Comparison of ENCODE assay signal across 7 cellular contexts in genomic region chr16:89320717-89321501, GRCh38.
DNase-seq lines count a peak whose midpoint lies in the region; ATAC-seq and TF ChIP-seq lines count a peak whose summit lies in the region.

No MANE protein-coding gene starts in this region.

- H3K14ac ChIP-seq in H9 (ENCODE audit: insufficient read depth, low read length) (no peak overlapping the region; the same call in 1 of the 2 replicates), neuronal stem cell (ENCODE audit: low read length) (no peak overlapping the region)

- no peaks in the 10 kb centered on the region for H3K9me3 ChIP-seq in H9 (ENCODE audit: control insufficient read depth, low read depth, low read length)
- no peaks in the 10 kb centered on the region for H3K9me3 ChIP-seq in PC-3 (ENCODE audit: low read length)
- no peaks in the 10 kb centered on the region for H3K9me3 ChIP-seq in neuronal stem cell (replicated peaks in 1 of 2; ENCODE audit: control insufficient read depth in 2 of 2, insufficient read depth in 1 of 2, low read depth in 1 of 2, low read length in 2 of 2)

- DNase-seq in H9: peak; percentile 75
- peak; percentile 63 for DNase-seq in PC-3
- no peak for DNase-seq in epithelial cell of proximal tubule (ENCODE audit: low read depth)
- DNase-seq in neuronal stem cell (ENCODE audit: low spot score): no peak
- no peak for DNase-seq in midbrain (lab: John Stamatoyannopoulos, UW)
- DNase-seq in activated CD4-positive, alpha-beta T cell treated with anti-CD3 and anti-CD28 coated beads for 1 hour: no peak

- no CpG with 5 or more reads among the region's 33 CpGs for WGBS in H9 (ENCODE audit: extremely low coverage, insufficient read length, low lambda C conversion rate)
- no CpG with 5 or more reads among the region's 33 CpGs for WGBS in neuronal stem cell (ENCODE audit: extremely low coverage in 2 of 2, insufficient read length in 2 of 2, insufficient replicate concordance in 1 of 2), 2 donors

- no peaks in the 10 kb centered on the region for H3K23me2 ChIP-seq in H9 (ENCODE audit: insufficient read length, low read depth, low read length, poor library complexity, severe bottlenecking)

- H2AFZ ChIP-seq in H9 (ENCODE audit: low read length) (no peak overlapping the region), PC-3 (ENCODE audit: low read length) (no peak overlapping the region), neuronal stem cell (ENCODE audit: low read length) (no peak overlapping the region)

- peak; percentile 20 for ATAC-seq in PC-3
- ATAC-seq in HG03175 (IDR thresholded peaks at IDR 0.05; ENCODE audit: unreplicated experiment): no peak

- no peak overlapping the region for H4K5ac ChIP-seq in H9 (ENCODE audit: insufficient read length, low read depth, low read length)

- H3K4me3 ChIP-seq in PC-3 (ENCODE audit: low read length) (peak overlapping the region; percentile 66), epithelial cell of proximal tubule (ENCODE audit: low read depth, low read length) (peak overlapping the region; percentile 18), neuronal stem cell (ENCODE audit: low read length in 2 of 2) (no peak overlapping the region)

- H4K8ac ChIP-seq in H9 (replicated peaks; ENCODE audit: insufficient read length, low read depth, low read length) (no peak overlapping the region), neuronal stem cell (ENCODE audit: low read depth, low read length) (no peak overlapping the region)

- peak overlapping the region in 1 of 2 experiments; percentile 49; a peak in 1 of 5 replicates for H3K4me3 Mint-ChIP-seq in H9

- H2BK12ac ChIP-seq in H9 (ENCODE audit: insufficient read length, low read depth, low read length) (no peak overlapping the region), neuronal stem cell (ENCODE audit: low read length) (no peak overlapping the region)

- no peaks in the 10 kb centered on the region; a peak in 1 of 5 replicates for H3K9me3 Mint-ChIP-seq in H9

- no peak overlapping the region for H3K56ac ChIP-seq in H9 (ENCODE audit: insufficient read length, low read depth, low read length)

- H2BK120ac ChIP-seq in H9 (ENCODE audit: low read depth, low read length, poor library complexity, severe bottlenecking) (no peak overlapping the region), neuronal stem cell (ENCODE audit: low read depth, low read length) (no peak overlapping the region)

- H3T11ph ChIP-seq in H9 (ENCODE audit: low read length): no peak overlapping the region

- H3K18ac ChIP-seq in H9 (ENCODE audit: insufficient read length, low read depth, low read length) (no peak overlapping the region), neuronal stem cell (ENCODE audit: low read length) (no peak overlapping the region)

- TSS peak; percentile 41 for BruUV-seq in PC-3 (replicated peaks; lab: Mats Ljungman, UMichigan)

- POLR2A ChIA-PET in PC-3 (lab: Charles Lee; ENCODE audit: unreplicated experiment): interaction anchor here (0.6 kb wide), 1 partner anchor 41 kb away, joined by 3 read pairs; no protein-coding TSS in a partner anchor

- H3K23ac ChIP-seq in H9 (ENCODE audit: insufficient read length, low read depth, low read length) (no peak overlapping the region), neuronal stem cell (ENCODE audit: low read depth, low read length, poor library complexity) (peak overlapping the region; percentile 52)

- H3K79me1 ChIP-seq in H9 (ENCODE audit: insufficient read depth, low read depth, low read length, poor library complexity, severe bottlenecking) (peaks cover 8% of the 10 kb centered on the region), neuronal stem cell (ENCODE audit: low read depth, low read length) (peaks cover 38% of the 10 kb centered on the region)

- H3K4me1 ChIP-seq in H9 (ENCODE audit: insufficient read depth, low read length): peaks cover 14% of the 10 kb centered on the region; the same call in 1 of the 2 replicates
- H3K4me1 ChIP-seq in PC-3 (ENCODE audit: insufficient read depth, low read length): peaks cover 88% of the 10 kb centered on the region
- H3K4me1 ChIP-seq in neuronal stem cell (ENCODE audit: control insufficient read depth in 2 of 2, insufficient read depth in 1 of 2, low read depth in 1 of 2, low read length in 2 of 2): peaks cover 22 to 30% of the 10 kb centered on the region in 2 donors

- peak overlapping the region; percentile 17 for H3K4me2 ChIP-seq in H9 (ENCODE audit: insufficient read depth, insufficient read length, low read length)
- H3K4me2 ChIP-seq in PC-3 (ENCODE audit: low read length): peak overlapping the region; percentile 88
- H3K4me2 ChIP-seq in neuronal stem cell (ENCODE audit: insufficient read depth, low read length, poor library complexity, severe bottlenecking): no peak overlapping the region

- H3K79me2 ChIP-seq in H9 (ENCODE audit: insufficient read depth, low read length) (peaks cover 74% of the 10 kb centered on the region; the same call in 1 of the 2 replicates), PC-3 (ENCODE audit: low read length) (peaks cover 86% of the 10 kb centered on the region)

- peaks cover 7 to 13% (median 13%) of the 10 kb centered on the region in 3 experiments; a peak in 5 of 7 replicates for H3K36me3 Mint-ChIP-seq in H9 (ENCODE audit: insufficient read depth in 1 of 3, low read depth in 3 of 3)

- H3F3A ChIP-seq in PC-3 (ENCODE audit: low read length, unreplicated experiment): peaks cover 11% of the 10 kb centered on the region

- H3K4ac ChIP-seq in H9 (ENCODE audit: low read depth, low read length) (no peak overlapping the region), neuronal stem cell (ENCODE audit: low read length) (no peak overlapping the region)

- TF ChIP-seq CTCF in H9 (conservative IDR thresholded peaks at IDR 0.05): no peak
- TF ChIP-seq CTCF in PC-3 (conservative IDR thresholded peaks at IDR 0.05; ENCODE audit: low read depth, low read length): no peak
- no peak for TF ChIP-seq CTCF in epithelial cell of proximal tubule (conservative IDR thresholded peaks at IDR 0.05; ENCODE audit: low read depth, low read length)

- no peaks in the 10 kb centered on the region for H3K9me2 ChIP-seq in PC-3 (replicated peaks; ENCODE audit: low read length)

- no peaks in the 10 kb centered on the region; the same call in 1 of the 2 replicates for H3K27me3 Mint-ChIP-seq in H9 (ENCODE audit: low read depth)

- H2AK5ac ChIP-seq in H9 (ENCODE audit: insufficient read length, low read length): no peak overlapping the region
- no peak overlapping the region for H2AK5ac ChIP-seq in neuronal stem cell (ENCODE audit: low read depth, low read length)

- H3K27ac ChIP-seq in H9 (ENCODE audit: insufficient read length, low read depth, low read length) (no peak overlapping the region), PC-3 (ENCODE audit: low read length) (peak overlapping the region; percentile 100), neuronal stem cell (replicated peaks; ENCODE audit: low read length) (no peak overlapping the region)

- no peaks in the 10 kb centered on the region for H3K27me3 ChIP-seq in H9 (ENCODE audit: insufficient read depth, low read length)
- no peaks in the 10 kb centered on the region for H3K27me3 ChIP-seq in PC-3 (ENCODE audit: low read length)
- no peaks in the 10 kb centered on the region for H3K27me3 ChIP-seq in neuronal stem cell (ENCODE audit: control insufficient read depth in 3 of 3, insufficient read depth in 3 of 3, low read depth in 1 of 3, low read length in 3 of 3)

- no peak overlapping the region for H3K27ac Mint-ChIP-seq in H9

- intact Hi-C loops in PC-3 (cut with micrococcal nuclease): no loop called here

- H3K36me3 ChIP-seq in PC-3 (ENCODE audit: low read depth, low read length): peaks cover 7% of the 10 kb centered on the region; the same call in 1 of the 2 replicates
- peaks cover 8 to 40% of the 10 kb centered on the region in 2 donors for H3K36me3 ChIP-seq in neuronal stem cell (replicated peaks in 1 of 2; ENCODE audit: control insufficient read depth in 2 of 2, insufficient read depth in 2 of 2, low read length in 2 of 2)

- no peak overlapping the region for H2BK20ac ChIP-seq in H9 (ENCODE audit: low read depth, low read length, poor library complexity, severe bottlenecking)

- CTCF ChIA-PET in PC-3 (lab: Charles Lee): no interaction called here

- H2BK5ac ChIP-seq in H9 (ENCODE audit: insufficient read length, low read length) (no peak overlapping the region), neuronal stem cell (ENCODE audit: low read length) (no peak overlapping the region)

- H3K9ac ChIP-seq in H9 (ENCODE audit: extremely low read depth, insufficient read length, low read length) (no peak overlapping the region), PC-3 (ENCODE audit: low read length) (peak overlapping the region; percentile 91), neuronal stem cell (ENCODE audit: low read depth, low read length, poor library complexity) (no peak overlapping the region)

- no peaks in the 10 kb centered on the region for H4K20me1 ChIP-seq in H9 (ENCODE audit: control insufficient read depth, insufficient read depth, insufficient read length)
- no peaks in the 10 kb centered on the region for H4K20me1 ChIP-seq in PC-3 (ENCODE audit: low read length)

- H4K91ac ChIP-seq in H9 (ENCODE audit: insufficient read length, low read depth, low read length) (no peak overlapping the region), neuronal stem cell (ENCODE audit: low read depth, low read length, poor library complexity) (no peak overlapping the region)

- H2BK15ac ChIP-seq in H9 (ENCODE audit: low read depth, low read length) (no peak overlapping the region), neuronal stem cell (ENCODE audit: low read length) (no peak overlapping the region)

- peaks cover 76 to 89% of the 10 kb centered on the region in 2 experiments for H3K4me1 Mint-ChIP-seq in H9

Comparison
In these comparisons a context has a peak if more than half of its experiments do, and no peak if none do; other contexts are left out.
1. DNase-seq: peak in H9 (single experiment) and PC-3 (single experiment); none in epithelial cell of proximal tubule (single experiment), neuronal stem cell (single experiment), midbrain (single experiment) and activated CD4-positive, alpha-beta T cell treated with anti-CD3 and anti-CD28 coated beads for 1 hour (single experiment).
2. H3K4me3 ChIP-seq: peak in PC-3 (single experiment) and epithelial cell of proximal tubule (single experiment); none in neuronal stem cell (0 of 2).